Comparison of ENCODE assay signal across 8 cellular contexts in genomic region chr1:244353572-244354091, GRCh38.
DNase-seq lines count a peak whose midpoint lies in the region; ATAC-seq and TF ChIP-seq lines count a peak whose summit lies in the region.

No MANE protein-coding gene starts in this region.

- CTCF ChIA-PET in activated CD4-positive, alpha-beta memory T cell treated with anti-CD3 and anti-CD28 coated beads for 36 hours (lab: Charles Lee): no interaction called here
- CTCF ChIA-PET in activated CD4-positive, alpha-beta memory T cell treated with anti-CD3 and anti-CD28 coated beads, Interleukin-2, amount 10 ng/mL, durations not matched to agents 7 days and 5 days (lab: Charles Lee): no interaction called here

- H3K27me3 Mint-ChIP-seq in activated CD4-positive, alpha-beta memory T cell treated with anti-CD3 and anti-CD28 coated beads for 36 hours: peaks cover 17% of the 10 kb centered on the region
- H3K27me3 Mint-ChIP-seq in activated CD4-positive, alpha-beta memory T cell treated with anti-CD3 and anti-CD28 coated beads, Interleukin-2, amount 10 ng/mL, durations not matched to agents 7 days and 5 days: no peaks in the 10 kb centered on the region
- H3K27me3 Mint-ChIP-seq in nephron progenitor cell (ENCODE audit: low read depth, poor library complexity): peaks cover 8% of the 10 kb centered on the region

- peak overlapping the region; percentile 64 for H3K27ac Mint-ChIP-seq in activated CD4-positive, alpha-beta memory T cell treated with anti-CD3 and anti-CD28 coated beads for 36 hours
- no peak overlapping the region for H3K27ac Mint-ChIP-seq in activated CD4-positive, alpha-beta memory T cell treated with anti-CD3 and anti-CD28 coated beads, Interleukin-2, amount 10 ng/mL, durations not matched to agents 7 days and 5 days
- H3K27ac Mint-ChIP-seq in nephron progenitor cell: peak overlapping the region; percentile 96

- intact Hi-C loops in activated CD4-positive, alpha-beta memory T cell treated with anti-CD3 and anti-CD28 coated beads for 36 hours (cut with micrococcal nuclease): loop anchor here (1.0 kb wide), 1 partner anchor 34 kb away; no protein-coding TSS in a partner anchor

- H3K4me3 Mint-ChIP-seq in activated CD4-positive, alpha-beta memory T cell treated with anti-CD3 and anti-CD28 coated beads for 36 hours: no peak overlapping the region
- no peak overlapping the region for H3K4me3 Mint-ChIP-seq in activated CD4-positive, alpha-beta memory T cell treated with anti-CD3 and anti-CD28 coated beads, Interleukin-2, amount 10 ng/mL, durations not matched to agents 7 days and 5 days
- no peak overlapping the region for H3K4me3 Mint-ChIP-seq in nephron progenitor cell

- peaks cover 36% of the 10 kb centered on the region for H3K4me1 Mint-ChIP-seq in activated CD4-positive, alpha-beta memory T cell treated with anti-CD3 and anti-CD28 coated beads for 36 hours (ENCODE audit: low read depth)
- peaks cover 40% of the 10 kb centered on the region for H3K4me1 Mint-ChIP-seq in activated CD4-positive, alpha-beta memory T cell treated with anti-CD3 and anti-CD28 coated beads, Interleukin-2, amount 10 ng/mL, durations not matched to agents 7 days and 5 days
- peaks cover 58% of the 10 kb centered on the region for H3K4me1 Mint-ChIP-seq in nephron progenitor cell

- H3K9me3 Mint-ChIP-seq in activated CD4-positive, alpha-beta memory T cell treated with anti-CD3 and anti-CD28 coated beads for 36 hours: no peaks in the 10 kb centered on the region
- H3K9me3 Mint-ChIP-seq in activated CD4-positive, alpha-beta memory T cell treated with anti-CD3 and anti-CD28 coated beads, Interleukin-2, amount 10 ng/mL, durations not matched to agents 7 days and 5 days: peaks cover 2% of the 10 kb centered on the region
- peaks cover 13% of the 10 kb centered on the region for H3K9me3 Mint-ChIP-seq in nephron progenitor cell

- no peaks in the 10 kb centered on the region for H3K36me3 Mint-ChIP-seq in activated CD4-positive, alpha-beta memory T cell treated with anti-CD3 and anti-CD28 coated beads for 36 hours
- no peaks in the 10 kb centered on the region for H3K36me3 Mint-ChIP-seq in activated CD4-positive, alpha-beta memory T cell treated with anti-CD3 and anti-CD28 coated beads, Interleukin-2, amount 10 ng/mL, durations not matched to agents 7 days and 5 days (ENCODE audit: low read depth)
- H3K36me3 Mint-ChIP-seq in nephron progenitor cell (ENCODE audit: low read depth): no peaks in the 10 kb centered on the region

- peak overlapping the region; percentile 94 for H3K27ac ChIP-seq in epithelial cell of prostate

- TF ChIP-seq CTCF in nephron progenitor cell (IDR thresholded peaks at IDR 0.05): no peak

- POLR2A ChIA-PET in activated CD4-positive, alpha-beta memory T cell treated with anti-CD3 and anti-CD28 coated beads for 36 hours (lab: Charles Lee): no interaction called here
- POLR2A ChIA-PET in activated CD4-positive, alpha-beta memory T cell treated with anti-CD3 and anti-CD28 coated beads, Interleukin-2, amount 10 ng/mL, durations not matched to agents 7 days and 5 days (lab: Charles Lee): interaction anchor here (1.2 to 1.8 kb wide), 2 partner anchors 12 to 98 kb away, joined by 4 to 5 read pairs; partner anchors contain the start of gene ADSS2

- DNase-seq in activated CD4-positive, alpha-beta memory T cell treated with anti-CD3 and anti-CD28 coated beads for 36 hours: peak; percentile 80
- DNase-seq in activated CD4-positive, alpha-beta memory T cell treated with anti-CD3 and anti-CD28 coated beads, Interleukin-2, amount 10 ng/mL, durations not matched to agents 7 days and 5 days: no peak
- DNase-seq in RKO (ENCODE audit: low spot score): peak; percentile 94
- DNase-seq in epithelial cell of prostate (ENCODE audit: low read depth, low spot score): peak; percentile 79
- DNase-seq in nephron progenitor cell: no peak
- no peak for DNase-seq in NCI-H1417 (lab: John Stamatoyannopoulos, UW)

- ATAC-seq in HG02973 (IDR thresholded peaks at IDR 0.05; ENCODE audit: unreplicated experiment) (peak; percentile 49), GM21825 (IDR thresholded peaks at IDR 0.05; ENCODE audit: unreplicated experiment) (no peak)

Comparison
In these comparisons a context has a peak if more than half of its experiments do, and no peak if none do; other contexts are left out.
1. DNase-seq: peak in activated CD4-positive, alpha-beta memory T cell treated with anti-CD3 and anti-CD28 coated beads for 36 hours (single experiment), RKO (single experiment) and epithelial cell of prostate (single experiment); none in activated CD4-positive, alpha-beta memory T cell treated with anti-CD3 and anti-CD28 coated beads, Interleukin-2, amount 10 ng/mL, durations not matched to agents 7 days and 5 days (single experiment), nephron progenitor cell (single experiment) and NCI-H1417 (0 of 3).